ENCODE assay signal across 17 cellular contexts in the genomic region with DNA sequence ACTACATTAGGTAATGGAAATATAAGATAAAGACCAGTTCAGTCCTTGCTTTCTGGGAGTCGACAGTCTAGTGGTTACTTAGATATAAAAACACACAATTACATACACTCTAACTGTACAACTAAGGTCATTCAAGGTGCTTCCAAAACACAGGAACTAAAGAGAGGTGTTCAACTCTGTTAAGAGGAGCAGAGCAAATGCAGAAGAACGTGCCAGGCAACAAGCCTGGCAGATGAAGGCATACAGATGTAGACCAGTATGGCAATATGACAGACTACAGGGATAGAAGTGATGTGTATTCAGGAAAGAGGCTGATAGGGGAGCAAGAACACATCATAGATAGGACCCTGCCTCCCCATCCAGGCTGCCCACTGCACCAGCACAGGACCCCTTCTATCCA.
A peak's percentile ranks its signal among the peaks of the same experiment; 100 is the strongest.
DNase-seq lines count a peak whose midpoint lies in the region; ATAC-seq and TF ChIP-seq lines count a peak whose summit lies in the region.
"Had no signal": no experiment of that assay in that cellular context is flagged by ENCODE, and none has a peak within 500 bp of the region (broad histone marks: within the 10 kb centered on the region; RNA-seq: fewer than 3 reads in every experiment).

No MANE protein-coding gene starts in this region.

- H3K36me3 ChIP-seq in BLaER1 (no peaks in the 10 kb centered on the region), osteoblast (ENCODE audit: insufficient read depth, low read length) (no peaks in the 10 kb centered on the region)
- H3K36me3 ChIP-seq: pancreas had no signal

- no peak overlapping the region for H3K9ac ChIP-seq in BLaER1

- H2AFZ ChIP-seq in osteoblast (ENCODE audit: low read length), result no peak overlapping the region

- no peak for ATAC-seq in T-helper 17 cell
- ATAC-seq: activated naive CD4-positive, alpha-beta T cell treated with anti-CD3 and anti-CD28 coated beads, Interleukin-2, amount 50 U/mL, for 72 hours; mucosa of descending colon had no signal

- peaks cover 27% of the 10 kb centered on the region for H3K4me1 Mint-ChIP-seq in T-helper 17 cell

- H3K4me3 ChIP-seq in BLaER1, result no peak overlapping the region
- peak overlapping the region; percentile 2 for H3K4me3 ChIP-seq in fibroblast of the aortic adventitia (ENCODE audit: low read depth, low read length)
- H3K4me3 ChIP-seq in osteoblast (ENCODE audit: insufficient read depth, low read length), result peak overlapping the region; percentile 4
- H3K4me3 ChIP-seq: mucosa of descending colon, pancreas had no signal

- H3K27ac ChIP-seq in BLaER1 (no peak overlapping the region), osteoblast (ENCODE audit: low read depth, low read length) (peak overlapping the region; percentile 89)
- H3K27ac ChIP-seq: pancreas had no signal

- H3K4me3 Mint-ChIP-seq in T-helper 17 cell, result no peak overlapping the region

- no peaks in the 10 kb centered on the region for H3K27me3 Mint-ChIP-seq in T-helper 17 cell

- H3K27ac Mint-ChIP-seq in T-helper 17 cell, result peak overlapping the region; percentile 24
- H3K27ac Mint-ChIP-seq: activated naive CD4-positive, alpha-beta T cell treated with anti-CD3 and anti-CD28 coated beads, Interleukin-2, amount 50 U/mL, for 72 hours had no signal

- H3K4me1 ChIP-seq in BLaER1, result peaks cover 26% of the 10 kb centered on the region
- H3K4me1 ChIP-seq in osteoblast (ENCODE audit: insufficient read depth, low read length), result peaks cover 51% of the 10 kb centered on the region

- H3K9me3 ChIP-seq in BLaER1 (no peaks in the 10 kb centered on the region), T-helper 17 cell (ENCODE audit: control insufficient read depth, low read length, poor library complexity, severe bottlenecking) (no peaks in the 10 kb centered on the region), osteoblast (ENCODE audit: low read depth, low read length) (no peaks in the 10 kb centered on the region)
- H3K9me3 ChIP-seq: mucosa of descending colon, pancreas had no signal

- no peaks in the 10 kb centered on the region for H3K36me3 Mint-ChIP-seq in T-helper 17 cell (ENCODE audit: low read depth)

- TF ChIP-seq CTCF in fibroblast of the aortic adventitia (IDR thresholded peaks at IDR 0.05; ENCODE audit: insufficient read depth, low read length) (no peak), osteoblast (IDR thresholded peaks at IDR 0.05; ENCODE audit: extremely low read depth, low read depth, low read length) (no peak)

- DNase-seq in T-helper 17 cell (no peak), fibroblast of the aortic adventitia (ENCODE audit: low read depth) (no peak), osteoblast (ENCODE audit: insufficient read length, low spot score, missing footprints) (no peak), midbrain (lab: John Stamatoyannopoulos, UW) (no peak), medulla oblongata (ENCODE audit: extremely low spot score) (no peak)
- no peak for DNase-seq in effector CD4-positive, alpha-beta T cell
- no peak for DNase-seq in stimulated activated CD4-positive, alpha-beta T cell treated with anti-CD3 and anti-CD28 coated beads, Interleukin-4, amount 100 ng/mL, for 1 hour
- DNase-seq: Calu3; cerebellar nuclear complex; GF-D8; islet precursor cell; mucosa of descending colon; pancreas; SHP77; stimulated activated naive CD4-positive, alpha-beta T cell had no signal

- no peaks in the 10 kb centered on the region for H4K20me1 ChIP-seq in BLaER1
- peaks cover 32% of the 10 kb centered on the region for H4K20me1 ChIP-seq in osteoblast (ENCODE audit: insufficient read depth, low read length)

- peaks cover 97% of the 10 kb centered on the region for H3K79me2 ChIP-seq in osteoblast (ENCODE audit: insufficient read depth, low read length)

- H3K4me2 ChIP-seq in BLaER1 (peak overlapping the region; percentile 29), osteoblast (ENCODE audit: insufficient read depth, low read length) (peak overlapping the region; percentile 65)

- H3K27me3 ChIP-seq in BLaER1 (no peaks in the 10 kb centered on the region), osteoblast (ENCODE audit: insufficient read depth, low read length) (no peaks in the 10 kb centered on the region)
- H3K27me3 ChIP-seq: pancreas had no signal
